8 cellular contexts compared by ENCODE assay signal in the genomic region with DNA sequence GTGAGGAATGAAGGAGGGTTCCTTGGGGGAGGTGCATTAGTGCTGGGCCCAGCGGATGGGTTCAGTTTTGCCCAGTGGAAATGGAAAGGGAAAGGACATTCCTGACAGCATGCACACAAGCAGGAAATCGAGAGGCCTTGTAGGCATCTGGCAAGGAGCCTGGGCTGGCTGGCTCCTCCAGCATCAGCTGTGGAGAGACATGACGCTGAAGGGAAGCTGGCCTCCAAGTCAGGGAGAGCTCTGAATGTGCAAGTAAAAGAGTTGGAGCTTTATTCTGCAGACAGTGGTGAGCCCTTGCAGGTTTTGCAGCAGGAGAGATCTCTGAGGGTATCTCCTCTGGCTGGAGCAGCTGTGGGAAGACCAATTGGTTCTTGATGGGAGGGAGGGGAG.
DNase-seq lines count a peak whose midpoint lies in the region; ATAC-seq, FAIRE-seq and TF ChIP-seq lines count a peak whose summit lies in the region.

No MANE protein-coding gene starts in this region.

- no peak for TF ChIP-seq CTCF in natural killer cell (IDR thresholded peaks at IDR 0.05)
- TF ChIP-seq CTCF in endothelial cell of umbilical vein (IDR thresholded peaks at IDR 0.05; ENCODE audit: extremely low read depth in 1 of 2, insufficient read depth in 1 of 2, low read depth in 1 of 2, low read length in 2 of 2) = no peak

- H3K27ac Mint-ChIP-seq in natural killer cell treated with Interleukin-12 subunit alpha and Interleukin-12 subunit beta and Interleukin-15 and Interleukin-18, amount 100 ng/mL, for 72 hours = no peak overlapping the region
- no peak overlapping the region for H3K27ac Mint-ChIP-seq in natural killer cell
- H3K27ac Mint-ChIP-seq in effector memory CD8-positive, alpha-beta T cell = peak overlapping the region in 1 of 2 donors; percentile 2

- no peak overlapping the region for H2AFZ ChIP-seq in endothelial cell of umbilical vein (ENCODE audit: low read depth, low read length)

- peak; percentile 0 for DNase-seq in natural killer cell treated with Interleukin-12 subunit alpha and Interleukin-12 subunit beta and Interleukin-15 and Interleukin-18, amount 100 ng/mL, for 72 hours (ENCODE audit: low spot score)
- no peak for DNase-seq in natural killer cell
- DNase-seq in endothelial cell of umbilical vein (ENCODE audit: low read depth, low spot score) = peak; percentile 72
- peak; percentile 13 for DNase-seq in midbrain (lab: John Stamatoyannopoulos, UW)
- DNase-seq in NCI-H526 (lab: John Stamatoyannopoulos, UW) = no peak
- DNase-seq in NOMO-1 treated with DMSO at 0.1 percent for 48 hours (lab: John Stamatoyannopoulos, UW; ENCODE audit: unreplicated experiment) = no peak
- DNase-seq in LoVo (ENCODE audit: low spot score) = no peak
- no peak for DNase-seq in effector memory CD8-positive, alpha-beta T cell

- H3K9me3 ChIP-seq in endothelial cell of umbilical vein (replicated peaks; ENCODE audit: control insufficient read depth, insufficient read depth, low read length) = no peaks in the 10 kb centered on the region

- no peak for ATAC-seq in natural killer cell treated with Interleukin-12 subunit alpha and Interleukin-12 subunit beta and Interleukin-15 and Interleukin-18, amount 100 ng/mL, for 72 hours
- no peak for ATAC-seq in natural killer cell
- ATAC-seq in effector memory CD8-positive, alpha-beta T cell (replicated peaks) = no peak

- H3K27me3 ChIP-seq in endothelial cell of umbilical vein (ENCODE audit: control insufficient read depth in 2 of 2, insufficient read depth in 2 of 2, low read length in 2 of 2) = peaks cover 14 to 28% of the 10 kb centered on the region in 2 experiments

- H3K4me2 ChIP-seq in endothelial cell of umbilical vein (ENCODE audit: insufficient read depth, low read length) = no peak overlapping the region

- dilution Hi-C loops in endothelial cell of umbilical vein (cut with MboI; ENCODE audit: extremely low pct_ligation_motif_present, low sequenced_read_pairs) = no loop called here

- H3K9ac ChIP-seq in endothelial cell of umbilical vein (replicated peaks; ENCODE audit: extremely low read depth, insufficient read depth, low read length) = no peak overlapping the region

- H3K4me1 ChIP-seq in endothelial cell of umbilical vein (ENCODE audit: control insufficient read depth, extremely low read depth, insufficient read depth, low read length) = peaks cover 3% of the 10 kb centered on the region

- no peaks in the 10 kb centered on the region for H3K36me3 ChIP-seq in endothelial cell of umbilical vein (ENCODE audit: control insufficient read depth in 2 of 2, extremely low read depth in 1 of 2, insufficient read depth in 2 of 2, low read length in 2 of 2)

- no peaks in the 10 kb centered on the region for H3K36me3 Mint-ChIP-seq in natural killer cell treated with Interleukin-12 subunit alpha and Interleukin-12 subunit beta and Interleukin-15 and Interleukin-18, amount 100 ng/mL, for 72 hours
- no peaks in the 10 kb centered on the region for H3K36me3 Mint-ChIP-seq in natural killer cell
- peaks cover 6% of the 10 kb centered on the region for H3K36me3 Mint-ChIP-seq in effector memory CD8-positive, alpha-beta T cell (ENCODE audit: insufficient read depth)

- TF ChIP-seq POLR2A in endothelial cell of umbilical vein (IDR thresholded peaks at IDR 0.05; ENCODE audit: low read depth, low read length) = no peak

- POLR2A ChIA-PET in endothelial cell of umbilical vein (lab: Charles Lee) = interaction anchor here (1.3 kb wide), 2 partner anchors 8 to 19 kb away, joined by 3 read pairs; no protein-coding TSS in a partner anchor

- peak; percentile 71 for FAIRE-seq in endothelial cell of umbilical vein (lab: Jason Lieb, UNC)

- H3K4me3 Mint-ChIP-seq in natural killer cell treated with Interleukin-12 subunit alpha and Interleukin-12 subunit beta and Interleukin-15 and Interleukin-18, amount 100 ng/mL, for 72 hours = no peak overlapping the region
- H3K4me3 Mint-ChIP-seq in natural killer cell = no peak overlapping the region
- no peak overlapping the region for H3K4me3 Mint-ChIP-seq in effector memory CD8-positive, alpha-beta T cell

- H3K79me2 ChIP-seq in endothelial cell of umbilical vein (ENCODE audit: control insufficient read depth, insufficient read depth, low read length) = no peaks in the 10 kb centered on the region

- H3K27me3 Mint-ChIP-seq in natural killer cell treated with Interleukin-12 subunit alpha and Interleukin-12 subunit beta and Interleukin-15 and Interleukin-18, amount 100 ng/mL, for 72 hours = peaks cover 13% of the 10 kb centered on the region in 2 donors
- peaks cover 14 to 47% of the 10 kb centered on the region in 2 donors for H3K27me3 Mint-ChIP-seq in natural killer cell (ENCODE audit: low read depth in 2 of 2)
- peaks cover 14 to 18% of the 10 kb centered on the region in 2 donors for H3K27me3 Mint-ChIP-seq in effector memory CD8-positive, alpha-beta T cell

- no peak overlapping the region for H3K4me3 ChIP-seq in endothelial cell of umbilical vein (replicated peaks in 1 of 3; ENCODE audit: insufficient read depth in 1 of 3, low read depth in 1 of 3, low read length in 3 of 3)

- no peak overlapping the region for H3K27ac ChIP-seq in endothelial cell of umbilical vein (ENCODE audit: insufficient read depth, low read depth, low read length)

- intact Hi-C loops in natural killer cell (cut with micrococcal nuclease) (no loop called here), endothelial cell of umbilical vein (cut with micrococcal nuclease) (no loop called here)

- H3K9me1 ChIP-seq in endothelial cell of umbilical vein (replicated peaks; ENCODE audit: control insufficient read depth, extremely low read depth, insufficient read depth, low read length) = no peaks in the 10 kb centered on the region

- H3K4me1 Mint-ChIP-seq in natural killer cell treated with Interleukin-12 subunit alpha and Interleukin-12 subunit beta and Interleukin-15 and Interleukin-18, amount 100 ng/mL, for 72 hours (ENCODE audit: low read depth in 2 of 2) = peaks cover 9 to 12% of the 10 kb centered on the region in 2 donors
- peaks cover 9% of the 10 kb centered on the region in 2 donors for H3K4me1 Mint-ChIP-seq in natural killer cell
- peaks cover 0 to 6% of the 10 kb centered on the region in 2 donors for H3K4me1 Mint-ChIP-seq in effector memory CD8-positive, alpha-beta T cell (ENCODE audit: low read depth in 2 of 2)

- no TSS peak for BruUV-seq in endothelial cell of umbilical vein (replicated peaks; lab: Mats Ljungman, UMichigan)

- no peaks in the 10 kb centered on the region for H3K9me3 Mint-ChIP-seq in natural killer cell treated with Interleukin-12 subunit alpha and Interleukin-12 subunit beta and Interleukin-15 and Interleukin-18, amount 100 ng/mL, for 72 hours
- H3K9me3 Mint-ChIP-seq in natural killer cell = no peaks in the 10 kb centered on the region
- H3K9me3 Mint-ChIP-seq in effector memory CD8-positive, alpha-beta T cell = no peaks in the 10 kb centered on the region

- no peaks in the 10 kb centered on the region for H4K20me1 ChIP-seq in endothelial cell of umbilical vein (replicated peaks; ENCODE audit: control insufficient read depth, extremely low read depth, insufficient read depth, low read length)

- CTCF ChIA-PET in endothelial cell of umbilical vein (lab: Charles Lee) = interaction anchor here (0.6 to 2.3 kb wide), 8 partner anchors 9 to 306 kb away, joined by 3 to 16 read pairs (median 4); no protein-coding TSS in a partner anchor

TF ChIP-seq in endothelial cell of umbilical vein, 7 proteins besides CTCF, POLR2A, EP300 and RAD21:
- no peak for TF ChIP-seq JUN (IDR thresholded peaks at IDR 0.05; ENCODE audit: borderline replicate concordance, insufficient read depth, insufficient read length, low read depth)
- no peak for TF ChIP-seq GATA2 (IDR thresholded peaks at IDR 0.05; ENCODE audit: insufficient read depth, insufficient read length, low read depth, low read length)
- no peak for TF ChIP-seq FOS (IDR thresholded peaks at IDR 0.05; ENCODE audit: borderline replicate concordance, insufficient read depth, low read length)
- no peak for TF ChIP-seq EZH2 (IDR thresholded peaks at IDR 0.05; ENCODE audit: borderline replicate concordance, low read depth, low read length, severe bottlenecking)
- TF ChIP-seq POLR2AphosphoS5 (IDR thresholded peaks at IDR 0.05; ENCODE audit: insufficient read depth, low read depth, low read length) = no peak
- TF ChIP-seq MYC (IDR thresholded peaks at IDR 0.05; ENCODE audit: low read depth, low read length) = no peak
- TF ChIP-seq MAX (IDR thresholded peaks at IDR 0.05; ENCODE audit: insufficient read depth, insufficient read length) = no peak
TF ChIP-seq in endothelial cell of umbilical vein: peak in this region for 0.

Comparison
In these comparisons a context has a peak if more than half of its experiments do, and no peak if none do; other contexts are left out.
1. DNase-seq: peak in natural killer cell treated with Interleukin-12 subunit alpha and Interleukin-12 subunit beta and Interleukin-15 and Interleukin-18, amount 100 ng/mL, for 72 hours (single experiment), endothelial cell of umbilical vein (single experiment) and midbrain (single experiment); none in natural killer cell (single experiment), NCI-H526 (0 of 2), NOMO-1 treated with DMSO at 0.1 percent for 48 hours (single experiment), LoVo (single experiment) and effector memory CD8-positive, alpha-beta T cell (0 of 3).